Comparison of ENCODE assay signal across 8 cellular contexts in genomic region chr5:116492016-116492623, GRCh38.
DNase-seq lines count a peak whose midpoint lies in the region; ATAC-seq and TF ChIP-seq lines count a peak whose summit lies in the region.

No MANE protein-coding gene starts in this region.

- H3K4me3 ChIP-seq in breast epithelium (no peak overlapping the region), adipocyte (ENCODE audit: low read length) (no peak overlapping the region)

- intact Hi-C loops in MCF 10A (cut with micrococcal nuclease) (no loop called here), breast epithelium (cut with DNase I; ENCODE audit: low total_unique reads) (no loop called here), left colon (cut with DNase I, micrococcal nuclease) (no loop called here)

- H3K9me3 ChIP-seq in breast epithelium (no peaks in the 10 kb centered on the region), adipocyte (ENCODE audit: control insufficient read depth, low read length) (no peaks in the 10 kb centered on the region)

- no peak overlapping the region for H3K27ac ChIP-seq in breast epithelium

- ATAC-seq in left colon (peak; percentile 20), HG03097 (IDR thresholded peaks at IDR 0.05; ENCODE audit: low FRiP score, unreplicated experiment) (no peak)

- H3K9ac ChIP-seq in adipocyte (ENCODE audit: low read length): no peak overlapping the region

- DNase-seq in MCF 10A (ENCODE audit: unreplicated experiment) (peak; percentile 88), breast epithelium (ENCODE audit: low spot score in 2 of 2) (no peak), HT-29 (ENCODE audit: low spot score) (peak; percentile 52), adipocyte (ENCODE audit: low read depth) (peak; percentile 95), left colon (no peak), cerebellar cortex (ENCODE audit: low spot score) (no peak), DMS 273 (lab: John Stamatoyannopoulos, UW; ENCODE audit: unreplicated experiment) (no peak)

- H3K9me3 Mint-ChIP-seq in MCF 10A (ENCODE audit: unreplicated experiment): no peaks in the 10 kb centered on the region

- no TSS peak for BruUV-seq in MCF 10A (replicated peaks; lab: Mats Ljungman, UMichigan)

- H3K27me3 Mint-ChIP-seq in MCF 10A (ENCODE audit: insufficient read depth, unreplicated experiment): no peaks in the 10 kb centered on the region

- H3K4me3 Mint-ChIP-seq in MCF 10A (ENCODE audit: unreplicated experiment): no peak overlapping the region

- no peak for TF ChIP-seq POLR2A in breast epithelium (IDR thresholded peaks at IDR 0.05)

- H3K36me3 ChIP-seq in breast epithelium (peaks cover 7% of the 10 kb centered on the region), adipocyte (ENCODE audit: control insufficient read depth, insufficient read depth, low read length, severe bottlenecking) (no peaks in the 10 kb centered on the region)

- H3K4me1 ChIP-seq in breast epithelium (no peaks in the 10 kb centered on the region), adipocyte (ENCODE audit: control insufficient read depth, insufficient read depth, low read length) (peaks cover 8% of the 10 kb centered on the region)

- TF ChIP-seq CTCF in MCF 10A (IDR thresholded peaks at IDR 0.05; ENCODE audit: unreplicated experiment) (no peak), breast epithelium (IDR thresholded peaks at IDR 0.05) (no peak)

- peaks cover 14% of the 10 kb centered on the region for H3K4me1 Mint-ChIP-seq in MCF 10A (ENCODE audit: insufficient read depth, unreplicated experiment)

- H3K27me3 ChIP-seq in breast epithelium (no peaks in the 10 kb centered on the region), adipocyte (replicated peaks; ENCODE audit: control insufficient read depth, insufficient read depth, low read length) (no peaks in the 10 kb centered on the region)

- CTCF ChIA-PET in MCF 10A (lab: Yijun Ruan, JAX): interaction anchor here (0.6 kb wide), 3 partner anchors 140 to 1029 kb away, joined by 3 to 4 read pairs (median 3); no protein-coding TSS in a partner anchor

- H3K36me3 Mint-ChIP-seq in MCF 10A (ENCODE audit: insufficient read depth, unreplicated experiment): no peaks in the 10 kb centered on the region

- H3K27ac Mint-ChIP-seq in MCF 10A (ENCODE audit: low read depth, unreplicated experiment): no peak overlapping the region

- POLR2A ChIA-PET in MCF 10A (lab: Yijun Ruan, JAX): no interaction called here

Comparison
In these comparisons a context has a peak if more than half of its experiments do, and no peak if none do; other contexts are left out.
1. DNase-seq: peak in MCF 10A (single experiment), HT-29 (single experiment) and adipocyte (single experiment); none in breast epithelium (0 of 2), left colon (0 of 2), cerebellar cortex (single experiment) and DMS 273 (single experiment).